In genomic region chr7:94656658-94656924, GRCh38 we compare ENCODE assay signal across 9 cellular contexts. TPM values are rescaled to one million over a fixed set of nuclear protein-coding genes. Genes with fewer than 3 reads are reported as not detected.
DNase-seq lines count a peak whose midpoint lies in the region; ATAC-seq, FAIRE-seq and TF ChIP-seq lines count a peak whose summit lies in the region.
"Had no signal": no experiment of that assay in that cellular context is flagged by ENCODE, and none has a peak within 500 bp of the region (broad histone marks: within the 10 kb centered on the region; RNA-seq: fewer than 3 reads in every experiment).

No MANE protein-coding gene starts in this region.

- ATAC-seq in PC-3: no peak
- ATAC-seq in GM21528 (IDR thresholded peaks at IDR 0.05; ENCODE audit: low FRiP score, unreplicated experiment): no peak
- ATAC-seq in HG02763 (IDR thresholded peaks at IDR 0.05; ENCODE audit: unreplicated experiment): no peak

- peaks cover 0 to 2% of the 10 kb centered on the region in 2 donors for H3K36me3 Mint-ChIP-seq in CD4-positive, alpha-beta memory T cell

- TF ChIP-seq POLR2A in endothelial cell of umbilical vein (IDR thresholded peaks at IDR 0.05; ENCODE audit: low read depth, low read length) (no peak), ovary (IDR thresholded peaks at IDR 0.05) (no peak)

- peak overlapping the region; percentile 30 to 39 for H3K4me3 ChIP-seq in CD4-positive, alpha-beta memory T cell (ENCODE audit: low read length in 2 of 2)
- H3K4me3 ChIP-seq in PC-3 (ENCODE audit: low read length): peak overlapping the region; percentile 96
- H3K4me3 ChIP-seq in endothelial cell of umbilical vein (replicated peaks in 1 of 3; ENCODE audit: insufficient read depth in 1 of 3, low read depth in 1 of 3, low read length in 3 of 3): peak overlapping the region in 2 of 3 experiments; percentile 38 to 40
- H3K4me3 ChIP-seq in ovary: peak overlapping the region; percentile 66

- H2AFZ ChIP-seq in PC-3 (ENCODE audit: low read length) (peak overlapping the region; percentile 75), endothelial cell of umbilical vein (ENCODE audit: low read depth, low read length) (peak overlapping the region; percentile 78)

- no peaks in the 10 kb centered on the region for H3F3A ChIP-seq in PC-3 (ENCODE audit: low read length, unreplicated experiment)

- peak overlapping the region; percentile 66 for H3K9ac ChIP-seq in PC-3 (ENCODE audit: low read length)
- H3K9ac ChIP-seq in endothelial cell of umbilical vein (replicated peaks; ENCODE audit: extremely low read depth, insufficient read depth, low read length): no peak overlapping the region

- TF ChIP-seq CTCF in PC-3 (conservative IDR thresholded peaks at IDR 0.05; ENCODE audit: low read depth, low read length) (no peak), endothelial cell of umbilical vein (IDR thresholded peaks at IDR 0.05; ENCODE audit: extremely low read depth in 1 of 2, insufficient read depth in 1 of 2, low read depth in 1 of 2, low read length in 2 of 2) (no peak), ovary (IDR thresholded peaks at IDR 0.05) (no peak)

- 55 to 70% (median 56%) methylated on average over 10 of the region's 10 CpGs for WGBS in ovary, 3 donors

- peaks cover 25% of the 10 kb centered on the region for H3K4me1 ChIP-seq in CD4-positive, alpha-beta memory T cell (ENCODE audit: insufficient read depth, low read length)
- H3K4me1 ChIP-seq in PC-3 (ENCODE audit: insufficient read depth, low read length) (peaks cover 21% of the 10 kb centered on the region), endothelial cell of umbilical vein (ENCODE audit: control insufficient read depth, extremely low read depth, insufficient read depth, low read length) (peaks cover 20% of the 10 kb centered on the region), ovary (ENCODE audit: insufficient read depth) (no peaks in the 10 kb centered on the region)

- H4K20me1 ChIP-seq in PC-3 (ENCODE audit: low read length) (no peaks in the 10 kb centered on the region), endothelial cell of umbilical vein (replicated peaks; ENCODE audit: control insufficient read depth, extremely low read depth, insufficient read depth, low read length) (no peaks in the 10 kb centered on the region)

- H3K27me3 ChIP-seq in CD4-positive, alpha-beta memory T cell (ENCODE audit: insufficient read depth, low read length): peaks cover 27% of the 10 kb centered on the region
- H3K27me3 ChIP-seq in PC-3 (ENCODE audit: low read length): no peaks in the 10 kb centered on the region
- no peaks in the 10 kb centered on the region for H3K27me3 ChIP-seq in endothelial cell of umbilical vein (ENCODE audit: control insufficient read depth in 2 of 2, insufficient read depth in 2 of 2, low read length in 2 of 2)
- no peaks in the 10 kb centered on the region for H3K27me3 ChIP-seq in ovary

- H3K79me2 ChIP-seq in PC-3 (ENCODE audit: low read length) (peaks cover 71% of the 10 kb centered on the region), endothelial cell of umbilical vein (ENCODE audit: control insufficient read depth, insufficient read depth, low read length) (peaks cover 2% of the 10 kb centered on the region)

- peaks cover 8 to 28% (median 19%) of the 10 kb centered on the region in 4 donors for H3K4me1 Mint-ChIP-seq in CD4-positive, alpha-beta memory T cell

- no peak for TF ChIP-seq EP300 in ovary (IDR thresholded peaks at IDR 0.05)

- no peaks in the 10 kb centered on the region for H3K9me3 ChIP-seq in CD4-positive, alpha-beta memory T cell (ENCODE audit: control insufficient read depth in 1 of 2, low read length in 2 of 2)
- H3K9me3 ChIP-seq in PC-3 (ENCODE audit: low read length): no peaks in the 10 kb centered on the region
- no peaks in the 10 kb centered on the region for H3K9me3 ChIP-seq in endothelial cell of umbilical vein (replicated peaks; ENCODE audit: control insufficient read depth, insufficient read depth, low read length)
- H3K9me3 ChIP-seq in ovary: no peaks in the 10 kb centered on the region
- H3K9me3 ChIP-seq: neutrophil had no signal

- no peak for FAIRE-seq in endothelial cell of umbilical vein (lab: Jason Lieb, UNC)

- H3K4me3 Mint-ChIP-seq in CD4-positive, alpha-beta memory T cell: peak overlapping the region; percentile 81 to 95 (median 88)

- peaks cover 0 to 10% (median 0%) of the 10 kb centered on the region in 8 donors for H3K9me3 Mint-ChIP-seq in CD4-positive, alpha-beta memory T cell

- H3K36me3 ChIP-seq in CD4-positive, alpha-beta memory T cell (ENCODE audit: insufficient read depth, low read length): no peaks in the 10 kb centered on the region
- H3K36me3 ChIP-seq in PC-3 (ENCODE audit: low read depth, low read length) (no peaks in the 10 kb centered on the region), endothelial cell of umbilical vein (ENCODE audit: control insufficient read depth in 2 of 2, extremely low read depth in 1 of 2, insufficient read depth in 2 of 2, low read length in 2 of 2) (no peaks in the 10 kb centered on the region), ovary (no peaks in the 10 kb centered on the region)
- H3K36me3 ChIP-seq: neutrophil had no signal

- no peaks in the 10 kb centered on the region for H3K9me1 ChIP-seq in endothelial cell of umbilical vein (replicated peaks; ENCODE audit: control insufficient read depth, extremely low read depth, insufficient read depth, low read length)

- peak in 1 of 5 donors; percentile 41 for DNase-seq in CD4-positive, alpha-beta memory T cell
- DNase-seq in PC-3: no peak
- DNase-seq in endothelial cell of umbilical vein (ENCODE audit: low read depth, low spot score): no peak
- DNase-seq in ovary: no peak
- no peak for DNase-seq in hippocampal formation (lab: John Stamatoyannopoulos, UW)
- DNase-seq in cortex of kidney (lab: John Stamatoyannopoulos, UW): no peak

- dilution Hi-C loops in endothelial cell of umbilical vein (cut with MboI; ENCODE audit: extremely low pct_ligation_motif_present, low sequenced_read_pairs): no loop called here

- H3K4me2 ChIP-seq in PC-3 (ENCODE audit: low read length) (peak overlapping the region; percentile 99), endothelial cell of umbilical vein (ENCODE audit: insufficient read depth, low read length) (peak overlapping the region; percentile 48)

- H3K27ac ChIP-seq in CD4-positive, alpha-beta memory T cell (ENCODE audit: low read depth, low read length): no peak overlapping the region
- H3K27ac ChIP-seq in PC-3 (ENCODE audit: low read length): peak overlapping the region; percentile 8
- H3K27ac ChIP-seq in endothelial cell of umbilical vein (ENCODE audit: insufficient read depth, low read depth, low read length): no peak overlapping the region
- H3K27ac ChIP-seq in ovary: peak overlapping the region; percentile 24 to 90
- H3K27ac ChIP-seq: neutrophil had no signal

- POLR2A ChIA-PET in CD4-positive, alpha-beta memory T cell (lab: Charles Lee; ENCODE audit: partially characterized antibody): interaction anchor here (1.0 to 2.9 kb wide), 2 partner anchors 146 to 1424 kb away, joined by 5 to 13 read pairs; partner anchors contain the start of genes CASD1 and VPS50
- POLR2A ChIA-PET in PC-3 (lab: Charles Lee; ENCODE audit: unreplicated experiment): interaction anchor here (0.5 to 1.1 kb wide), 8 partner anchors 36 to 1539 kb away, joined by 3 to 11 read pairs (median 5); partner anchors contain the start of gene SAMD9
- POLR2A ChIA-PET in endothelial cell of umbilical vein (lab: Charles Lee): no interaction called here

- peaks cover 12 to 19% of the 10 kb centered on the region in 2 donors for H3K27me3 Mint-ChIP-seq in CD4-positive, alpha-beta memory T cell

- CTCF ChIA-PET in CD4-positive, alpha-beta memory T cell (lab: Charles Lee; ENCODE audit: partially characterized antibody): interaction anchor here (0.8 to 1.8 kb wide), 3 partner anchors 11 to 208 kb away, joined by 3 to 11 read pairs (median 3); no protein-coding TSS in a partner anchor
- CTCF ChIA-PET in PC-3 (lab: Charles Lee): interaction anchor here (0.6 to 3.6 kb wide), 7 partner anchors 36 to 590 kb away, joined by 3 to 18 read pairs (median 3); no protein-coding TSS in a partner anchor
- CTCF ChIA-PET in endothelial cell of umbilical vein (lab: Charles Lee): interaction anchor here (0.7 to 3.5 kb wide), 15 partner anchors 22 to 820 kb away, joined by 3 to 76 read pairs (median 5); no protein-coding TSS in a partner anchor

- H3K9me2 ChIP-seq in PC-3 (replicated peaks; ENCODE audit: low read length): no peaks in the 10 kb centered on the region

- BruUV-seq in PC-3 (replicated peaks; lab: Mats Ljungman, UMichigan) (TSS peak; percentile 87), endothelial cell of umbilical vein (replicated peaks; lab: Mats Ljungman, UMichigan) (no TSS peak)

- peak overlapping the region; percentile 65 to 89 (median 81) for H3K27ac Mint-ChIP-seq in CD4-positive, alpha-beta memory T cell

- intact Hi-C loops in CD4-positive, alpha-beta memory T cell (cut with micrococcal nuclease): loop anchor here (5.0 to 10.0 kb wide), 2 partner anchors 209 to 1852 kb away; no protein-coding TSS in a partner anchor
- intact Hi-C loops in PC-3 (cut with micrococcal nuclease): loop anchor here (1.0 to 10.0 kb wide), 8 partner anchors 146 to 820 kb away; no protein-coding TSS in a partner anchor
- intact Hi-C loops in endothelial cell of umbilical vein (cut with micrococcal nuclease): loop anchor here (1.0 to 5.0 kb wide), 6 partner anchors 207 to 821 kb away; partner anchors contain the start of gene PPP1R9A
- intact Hi-C loops in ovary (cut with DNase I): loop anchor here in 1 of 4 donors (10.0 kb wide), 1 partner anchor 362 kb away; no protein-coding TSS in a partner anchor

TF ChIP-seq in endothelial cell of umbilical vein, 7 proteins besides CTCF, POLR2A, EP300 and RAD21 (continues in another document):
- TF ChIP-seq GATA2 (IDR thresholded peaks at IDR 0.05; ENCODE audit: insufficient read depth, insufficient read length, low read depth, low read length): no peak
- TF ChIP-seq POLR2AphosphoS5 (IDR thresholded peaks at IDR 0.05; ENCODE audit: insufficient read depth, low read depth, low read length): no peak

RNA-seq across cellular contexts. Expression of gene SGCE, which starts 0.7 kb away (rescaled TPM):
- 1 to 10 TPM in 1 of 2 experiments, under 1 TPM in 1; 0.55 to 1.9 TPM for total RNA-seq in CD4-positive, alpha-beta memory T cell
- polyA plus RNA-seq in CD4-positive, alpha-beta memory T cell: 1 to 10 TPM in 1 of 2 donors, under 1 TPM in 1; 0.32 to 2.2 TPM
- total RNA-seq in PC-3 (2014; rRNA removed) (30.4 and 31.5 TPM in 2 replicates), endothelial cell of umbilical vein (53.3 and 57.7 TPM in 2 replicates), ovary (100 to 1,000 TPM; 104 to 183 (median 114) TPM)
- polyA plus RNA-seq in endothelial cell of umbilical vein (37.3 and 46.8 TPM in 2 replicates), ovary (100 to 1,000 TPM; 147 to 157 TPM)
- polyA plus RNA-seq in endothelial cell of umbilical vein (2011; cell fraction: cytosol; rRNA removed): 44.6 and 50.3 TPM in 2 replicates
- polyA plus RNA-seq in endothelial cell of umbilical vein (2011; cell fraction: nucleus; rRNA removed): 58.1 and 61.0 TPM in 2 replicates
- polyA plus RNA-seq in endothelial cell of umbilical vein (2012): 30.9 and 33.5 TPM in 2 replicates
- 49.8 and 73.8 TPM in 2 replicates for polyA minus RNA-seq in endothelial cell of umbilical vein
- polyA minus RNA-seq in endothelial cell of umbilical vein (2011; cell fraction: cytosol; rRNA and poly(A)+ RNA removed): 12.0 TPM
- 86.0 and 103 TPM in 2 replicates for polyA minus RNA-seq in endothelial cell of umbilical vein (2011; cell fraction: nucleus; rRNA and poly(A)+ RNA removed)

Comparison
In these comparisons a context has a peak if more than half of its experiments do, and no peak if none do; other contexts are left out.
1. H3K27ac ChIP-seq: peak in PC-3 (single experiment) and ovary (2 of 2); none in CD4-positive, alpha-beta memory T cell (single experiment) and endothelial cell of umbilical vein (single experiment).
2. H3K4me3 ChIP-seq: peak in every context shown above with its lines; median percentile 96 in PC-3; 66 in ovary; 39 in endothelial cell of umbilical vein; 34 in CD4-positive, alpha-beta memory T cell.
3. RNA of gene SGCE, which starts 0.7 kb away (total RNA-seq): 104 to 183 TPM in ovary, 53.3 to 57.7 TPM in endothelial cell of umbilical vein and 30.4 to 31.5 TPM in PC-3; 0.55 to 1.9 TPM in CD4-positive, alpha-beta memory T cell; every median in the first group is over 10 times any median in the second.